In the genomic region with DNA sequence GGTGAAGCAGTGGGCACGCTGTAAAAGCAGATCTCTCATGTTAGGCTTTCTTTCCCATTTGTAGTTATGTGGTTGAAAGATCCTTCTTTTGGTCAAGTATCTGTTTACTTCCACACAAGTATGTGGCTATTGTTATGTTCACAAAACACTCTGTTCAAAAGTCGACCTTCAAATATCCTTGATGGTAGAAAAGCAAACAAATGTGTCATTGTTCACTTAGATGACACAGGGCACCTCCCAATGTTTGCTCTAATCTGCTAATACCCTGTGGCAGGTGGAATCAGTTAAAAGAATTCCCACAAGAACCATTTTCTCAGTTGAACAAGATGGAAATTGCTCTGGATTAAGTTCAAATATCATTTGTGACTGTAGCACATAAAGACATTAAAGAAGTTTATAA, we compare ENCODE assay signal across 16 cellular contexts. TPM values are rescaled to one million over a fixed set of nuclear protein-coding genes. Genes with fewer than 3 reads are reported as not detected.
DNase-seq lines count a peak whose midpoint lies in the region; TF ChIP-seq lines count a peak whose summit lies in the region.
"Had no signal": no experiment of that assay in that cellular context is flagged by ENCODE, and none has a peak within 500 bp of the region (broad histone marks: within the 10 kb centered on the region; RNA-seq: fewer than 3 reads in every experiment).

No MANE protein-coding gene starts in this region.

- no TSS peak for BruUV-seq in MCF 10A (replicated peaks; lab: Mats Ljungman, UMichigan)

- intact Hi-C loops in MCF 10A (cut with micrococcal nuclease), result no loop called here

- no peaks in the 10 kb centered on the region for H3K36me3 Mint-ChIP-seq in MCF 10A (ENCODE audit: insufficient read depth, unreplicated experiment)
- H3K36me3 Mint-ChIP-seq: natural killer cell treated with Interleukin-12 subunit alpha and Interleukin-12 subunit beta and Interleukin-15 and Interleukin-18, amount 100 ng/mL, for 72 hours had no signal

- H3K9me3 Mint-ChIP-seq in MCF 10A (ENCODE audit: unreplicated experiment), result peaks cover 7% of the 10 kb centered on the region
- H3K9me3 Mint-ChIP-seq: activated CD4-positive, alpha-beta T cell treated with anti-CD3 and anti-CD28 coated beads, Interleukin-2, amount 10 ng/mL, durations not matched to agents 24 days and 14 days; CD4-positive, alpha-beta T cell; natural killer cell treated with Interleukin-12 subunit alpha and Interleukin-12 subunit beta and Interleukin-15 and Interleukin-18, amount 100 ng/mL, for 72 hours had no signal

- no peaks in the 10 kb centered on the region for H3K27me3 Mint-ChIP-seq in MCF 10A (ENCODE audit: insufficient read depth, unreplicated experiment)

- TF ChIP-seq CTCF in MCF 10A (IDR thresholded peaks at IDR 0.05; ENCODE audit: unreplicated experiment), result no peak

- no peak overlapping the region for H3K27ac Mint-ChIP-seq in MCF 10A (ENCODE audit: low read depth, unreplicated experiment)
- H3K27ac Mint-ChIP-seq: activated CD4-positive, alpha-beta T cell treated with anti-CD3 and anti-CD28 coated beads, Interleukin-2, amount 10 ng/mL, durations not matched to agents 24 days and 14 days; CD4-positive, alpha-beta T cell; natural killer cell treated with Interleukin-12 subunit alpha and Interleukin-12 subunit beta and Interleukin-15 and Interleukin-18, amount 100 ng/mL, for 72 hours had no signal

- POLR2A ChIA-PET in MCF 10A (lab: Yijun Ruan, JAX), result no interaction called here

- no peak overlapping the region for H3K4me3 Mint-ChIP-seq in MCF 10A (ENCODE audit: unreplicated experiment)
- H3K4me3 Mint-ChIP-seq: activated CD4-positive, alpha-beta T cell treated with anti-CD3 and anti-CD28 coated beads, Interleukin-2, amount 10 ng/mL, durations not matched to agents 24 days and 14 days; CD4-positive, alpha-beta T cell; natural killer cell treated with Interleukin-12 subunit alpha and Interleukin-12 subunit beta and Interleukin-15 and Interleukin-18, amount 100 ng/mL, for 72 hours had no signal

- peaks cover 10% of the 10 kb centered on the region for H3K4me1 Mint-ChIP-seq in MCF 10A (ENCODE audit: insufficient read depth, unreplicated experiment)
- H3K4me1 Mint-ChIP-seq: activated CD4-positive, alpha-beta T cell treated with anti-CD3 and anti-CD28 coated beads, Interleukin-2, amount 10 ng/mL, durations not matched to agents 24 days and 14 days had no signal

- CTCF ChIA-PET in MCF 10A (lab: Yijun Ruan, JAX), result interaction anchor here (0.7 kb wide), 1 partner anchor 21 kb away, joined by 3 read pairs; no protein-coding TSS in a partner anchor

- DNase-seq in NCI-H1105 treated with DMSO at 0.1 percent for 48 hours (lab: John Stamatoyannopoulos, UW) (peak; percentile 17), NCI-H1105 (lab: John Stamatoyannopoulos, UW) (no peak), NCI-H2029 treated with DMSO at 0.1 percent for 48 hours (lab: John Stamatoyannopoulos, UW) (peak; percentile 77), NCI-H69 (lab: John Stamatoyannopoulos, UW) (peak; percentile 89), myocyte (ENCODE audit: low read depth) (peak; percentile 18), MCF 10A (ENCODE audit: unreplicated experiment) (no peak)
- DNase-seq in activated effector memory CD4-positive, alpha-beta T cell treated with anti-CD3 and anti-CD28 coated beads, Interleukin-2, amount 50 U/mL, for 16 hours, result no peak
- no peak for DNase-seq in activated CD4-positive, alpha-beta T cell treated with anti-CD3 and anti-CD28 coated beads, Interleukin-2, amount 50 U/mL, for 48 hours
- DNase-seq: activated CD4-positive, alpha-beta T cell treated with anti-CD3 and anti-CD28 coated beads, Interleukin-2, amount 10 ng/mL, durations not matched to agents 24 days and 14 days; CD4-positive, alpha-beta T cell; left lung; midbrain; ovary; right cardiac atrium; stomach had no signal

RNA-seq across cellular contexts. Expression of gene NAA30, which starts 43.6 kb away (rescaled TPM):
- total RNA-seq in myocyte, result 29.7 and 54.4 TPM in 2 replicates
- 15.8 TPM for polyA plus RNA-seq in myocyte (2012)
- 21.1 and 25.3 TPM in 2 replicates for total RNA-seq in MCF 10A (2022)

Comparison
In these comparisons a context has a peak if more than half of its experiments do, and no peak if none do; other contexts are left out.
1. DNase-seq: peak in NCI-H1105 treated with DMSO at 0.1 percent for 48 hours (single experiment), NCI-H2029 treated with DMSO at 0.1 percent for 48 hours (single experiment), NCI-H69 (single experiment) and myocyte (single experiment); none in NCI-H1105 (single experiment), MCF 10A (single experiment), activated effector memory CD4-positive, alpha-beta T cell treated with anti-CD3 and anti-CD28 coated beads, Interleukin-2, amount 50 U/mL, for 16 hours (single experiment) and activated CD4-positive, alpha-beta T cell treated with anti-CD3 and anti-CD28 coated beads, Interleukin-2, amount 50 U/mL, for 48 hours (0 of 2).